8 cellular contexts compared by ENCODE assay signal in genomic region chr19:17777840-17778620, GRCh38. TPM values are rescaled to one million over a fixed set of nuclear protein-coding genes. Genes with fewer than 3 reads are reported as not detected.
DNase-seq lines count a peak whose midpoint lies in the region; ATAC-seq, FAIRE-seq and TF ChIP-seq lines count a peak whose summit lies in the region.

No MANE protein-coding gene starts in this region.

- no peaks in the 10 kb centered on the region for H3K79me2 ChIP-seq in GM23338 (replicated peaks; ENCODE audit: insufficient read depth)
- peaks cover 8% of the 10 kb centered on the region; the same call in 1 of the 2 replicates for H3K79me2 ChIP-seq in PC-9 (ENCODE audit: low read depth)

- peaks cover 5% of the 10 kb centered on the region for H3K4me1 Mint-ChIP-seq in GM23338

- H3K4me2 ChIP-seq in GM23338 (peak overlapping the region; percentile 96), PC-9 (peak overlapping the region; percentile 80)

- no peak for FAIRE-seq in kidney (lab: Jason Lieb, UNC)

- H3K27ac Mint-ChIP-seq in GM23338, result no peak overlapping the region

- CTCF ChIA-PET in PC-9 (lab: Charles Lee), result interaction anchor here (0.6 to 0.7 kb wide), 2 partner anchors 26 to 219 kb away, joined by 4 to 7 read pairs; no protein-coding TSS in a partner anchor

- DNase-seq in GM23338 (ENCODE audit: low spot score), result peak; percentile 97
- peak; percentile 82 to 91 for DNase-seq in PC-9
- DNase-seq in astrocyte of the spinal cord (ENCODE audit: low read depth, low spot score), result peak; percentile 16
- peak; percentile 84 for DNase-seq in kidney
- DNase-seq in stimulated activated CD8-positive, alpha-beta memory T cell treated with anti-CD3 and anti-CD28 coated beads, Interleukin-4, amount 100 ng/mL, for 48 hours, result peak; percentile 81
- DNase-seq in GOT3 (lab: John Stamatoyannopoulos, UW), result no peak
- no peak for DNase-seq in NCI-H2171 (lab: John Stamatoyannopoulos, UW)

- TF ChIP-seq CTCF in GM23338 (conservative IDR thresholded peaks at IDR 0.05; ENCODE audit: low read depth in 2 of 2) (no peak), PC-9 (conservative IDR thresholded peaks at IDR 0.05) (no peak), astrocyte of the spinal cord (IDR thresholded peaks at IDR 0.05; ENCODE audit: low read depth, low read length) (no peak), kidney (IDR thresholded peaks at IDR 0.05; ENCODE audit: borderline replicate concordance, extremely low read depth, insufficient read depth) (no peak)

- H3K36me3 Mint-ChIP-seq in GM23338 (ENCODE audit: low read depth), result peaks cover 5% of the 10 kb centered on the region; the same call in 1 of the 3 replicates

- H3K4me3 Mint-ChIP-seq in GM23338, result peak overlapping the region; percentile 73

- intact Hi-C loops in PC-9 (cut with micrococcal nuclease; ENCODE audit: unreplicated experiment), result loop anchor here (1.0 to 5.0 kb wide), 3 partner anchors 19 to 311 kb away; no protein-coding TSS in a partner anchor
- intact Hi-C loops in kidney (cut with DNase I), result no loop called here

- H3K9me2 ChIP-seq in GM23338 (ENCODE audit: insufficient read depth) (no peaks in the 10 kb centered on the region), PC-9 (ENCODE audit: insufficient read depth) (no peaks in the 10 kb centered on the region)

- in situ Hi-C loops in astrocyte of the spinal cord (cut with HindIII; ENCODE audit: low sequenced_read_pairs), result no loop called here

- H3F3A ChIP-seq in GM23338 (replicated peaks; ENCODE audit: low read depth) (0 out of 2 replicates have a peak, but pooled peaks cover 5% of the 10 kb centered on the region), PC-9 (ENCODE audit: insufficient read depth, low read depth) (peaks cover 18% of the 10 kb centered on the region)

- H2AFZ ChIP-seq in GM23338 (peak overlapping the region; percentile 90), PC-9 (peak overlapping the region; percentile 75)

- POLR2A ChIA-PET in PC-9 (lab: Charles Lee; ENCODE audit: unreplicated experiment), result no interaction called here

- H4K20me1 ChIP-seq in GM23338 (replicated peaks; ENCODE audit: insufficient read depth) (no peaks in the 10 kb centered on the region), PC-9 (ENCODE audit: insufficient read depth) (no peaks in the 10 kb centered on the region)

- H3K9me3 ChIP-seq in PC-9 (ENCODE audit: insufficient read depth, low read depth) (no peaks in the 10 kb centered on the region), kidney (ENCODE audit: control insufficient read depth in 1 of 2, low read length in 2 of 2) (no peaks in the 10 kb centered on the region)

- H3K4me1 ChIP-seq in GM23338 (ENCODE audit: insufficient read depth) (no peaks in the 10 kb centered on the region), PC-9 (replicated peaks; ENCODE audit: insufficient read depth) (peaks cover 18% of the 10 kb centered on the region), kidney (ENCODE audit: control insufficient read depth in 1 of 2, insufficient read depth in 1 of 2, low read depth in 1 of 2, low read length in 2 of 2) (peaks cover 0 to 4% of the 10 kb centered on the region in 2 donors)

- H3K36me3 ChIP-seq in GM23338 (ENCODE audit: insufficient read depth) (no peaks in the 10 kb centered on the region), PC-9 (ENCODE audit: low read depth) (0 out of 2 replicates have a peak, but pooled peaks cover 3% of the 10 kb centered on the region), kidney (ENCODE audit: control insufficient read depth in 1 of 2, insufficient read depth in 2 of 2, low read length in 2 of 2) (no peaks in the 10 kb centered on the region)

- ATAC-seq in GM23338, result peak; percentile 82
- no peak for ATAC-seq in GM19324 (IDR thresholded peaks at IDR 0.05; ENCODE audit: low FRiP score, unreplicated experiment)

- H3K9me3 Mint-ChIP-seq in GM23338, result no peaks in the 10 kb centered on the region

- H3K27ac ChIP-seq in GM23338 (ENCODE audit: low read depth) (no peak overlapping the region), PC-9 (peak overlapping the region; percentile 43; the same call in 1 of the 2 replicates), kidney (ENCODE audit: low read depth in 2 of 2, low read length in 2 of 2) (no peak overlapping the region)

- no peak overlapping the region for H3K9ac ChIP-seq in kidney (ENCODE audit: low read length in 2 of 2)

- peaks cover 12% of the 10 kb centered on the region for H3K27me3 Mint-ChIP-seq in GM23338 (ENCODE audit: insufficient read depth, low read depth, poor library complexity)

- H3K27me3 ChIP-seq in GM23338 (ENCODE audit: insufficient read depth) (no peaks in the 10 kb centered on the region), PC-9 (ENCODE audit: insufficient read depth, low read depth) (no peaks in the 10 kb centered on the region)

- H3K4me3 ChIP-seq in GM23338 (peak overlapping the region; percentile 85), PC-9 (peak overlapping the region; percentile 72), astrocyte of the spinal cord (ENCODE audit: low read depth, low read length) (no peak overlapping the region), kidney (ENCODE audit: low read length in 2 of 2) (no peak overlapping the region)

- no TSS peak for BruUV-seq in PC-9 (replicated peaks; lab: Mats Ljungman, UMichigan)

TF ChIP-seq in GM23338, 12 proteins besides CTCF, POLR2A, EP300 and RAD21 (continues in another document):
- TF ChIP-seq POLR2AphosphoS5 (IDR thresholded peaks at IDR 0.05; ENCODE audit: low read depth), result peak; percentile 43; the same call in 1 of the 2 replicates

RNA-seq across cellular contexts. Expression of gene B3GNT3, which starts 16.9 kb away (rescaled TPM):
- total RNA-seq in GM23338 (2014; rRNA removed; shearing (Covaris generic)), result 1.0 and 1.9 TPM in 2 replicates
- polyA plus RNA-seq in GM23338 (2016; fragmentation: Nextera tagmentation; extraction: Ambion mirVana) (0.90 and 0.99 TPM in 2 replicates), kidney (ENCODE audit: insufficient read depth, low read depth, low replicate concordance) (2.0 TPM)
- total RNA-seq in PC-9 (2021) (47.7 and 65.9 TPM in 2 replicates), kidney (36.2 TPM)

RNA-seq across cellular contexts. Expression of gene FCHO1, which starts 26.8 kb away (rescaled TPM):
- total RNA-seq in GM23338 (2014; rRNA removed; shearing (Covaris generic)), result 22.4 and 42.3 TPM in 2 replicates
- polyA plus RNA-seq in GM23338 (2016; fragmentation: Nextera tagmentation; extraction: Ambion mirVana) (14.9 and 18.5 TPM in 2 replicates), kidney (ENCODE audit: insufficient read depth, low read depth, low replicate concordance) (0.52 TPM)
- total RNA-seq in PC-9 (2021) (34.8 and 36.5 TPM in 2 replicates), kidney (5.9 TPM)

RNA-seq across cellular contexts. Expression of gene INSL3, which starts 43.3 kb away (rescaled TPM):
- total RNA-seq in GM23338 (2014; rRNA removed; shearing (Covaris generic)), result not detected in 2 replicates
- polyA plus RNA-seq in GM23338 (2016; fragmentation: Nextera tagmentation; extraction: Ambion mirVana) (0.76 and 1.5 TPM in 2 replicates), kidney (ENCODE audit: insufficient read depth, low read depth, low replicate concordance) (not detected)
- total RNA-seq in PC-9 (2021) (3.2 and 4.0 TPM in 2 replicates), kidney (not detected)

RNA-seq across cellular contexts. Expression of gene MAP1S, which starts 58.8 kb away (rescaled TPM):
- total RNA-seq in GM23338 (2014; rRNA removed; shearing (Covaris generic)), result 67.6 and 102 TPM in 2 replicates
- polyA plus RNA-seq in GM23338 (2016; fragmentation: Nextera tagmentation; extraction: Ambion mirVana) (104 and 118 TPM in 2 replicates), kidney (ENCODE audit: insufficient read depth, low read depth, low replicate concordance) (25.2 TPM)
- total RNA-seq in PC-9 (2021) (74.6 and 86.9 TPM in 2 replicates), kidney (56.1 TPM)

Comparison
In these comparisons a context has a peak if more than half of its experiments do, and no peak if none do; other contexts are left out.
1. DNase-seq: peak in GM23338 (single experiment), PC-9 (2 of 2), astrocyte of the spinal cord (single experiment), kidney (single experiment) and stimulated activated CD8-positive, alpha-beta memory T cell treated with anti-CD3 and anti-CD28 coated beads, Interleukin-4, amount 100 ng/mL, for 48 hours (single experiment); none in GOT3 (single experiment) and NCI-H2171 (single experiment).
2. H3K4me3 ChIP-seq: peak in GM23338 (single experiment) and PC-9 (single experiment); none in astrocyte of the spinal cord (single experiment) and kidney (0 of 2).
3. RNA of gene B3GNT3, which starts 16.9 kb away (total RNA-seq): 47.7 to 65.9 TPM in PC-9 and 36.2 TPM in kidney (single experiment); 1.0 to 1.9 TPM in GM23338; every median in the first group is over 10 times any median in the second.